ENCODE assay signal across 21 cellular contexts in the genomic region with DNA sequence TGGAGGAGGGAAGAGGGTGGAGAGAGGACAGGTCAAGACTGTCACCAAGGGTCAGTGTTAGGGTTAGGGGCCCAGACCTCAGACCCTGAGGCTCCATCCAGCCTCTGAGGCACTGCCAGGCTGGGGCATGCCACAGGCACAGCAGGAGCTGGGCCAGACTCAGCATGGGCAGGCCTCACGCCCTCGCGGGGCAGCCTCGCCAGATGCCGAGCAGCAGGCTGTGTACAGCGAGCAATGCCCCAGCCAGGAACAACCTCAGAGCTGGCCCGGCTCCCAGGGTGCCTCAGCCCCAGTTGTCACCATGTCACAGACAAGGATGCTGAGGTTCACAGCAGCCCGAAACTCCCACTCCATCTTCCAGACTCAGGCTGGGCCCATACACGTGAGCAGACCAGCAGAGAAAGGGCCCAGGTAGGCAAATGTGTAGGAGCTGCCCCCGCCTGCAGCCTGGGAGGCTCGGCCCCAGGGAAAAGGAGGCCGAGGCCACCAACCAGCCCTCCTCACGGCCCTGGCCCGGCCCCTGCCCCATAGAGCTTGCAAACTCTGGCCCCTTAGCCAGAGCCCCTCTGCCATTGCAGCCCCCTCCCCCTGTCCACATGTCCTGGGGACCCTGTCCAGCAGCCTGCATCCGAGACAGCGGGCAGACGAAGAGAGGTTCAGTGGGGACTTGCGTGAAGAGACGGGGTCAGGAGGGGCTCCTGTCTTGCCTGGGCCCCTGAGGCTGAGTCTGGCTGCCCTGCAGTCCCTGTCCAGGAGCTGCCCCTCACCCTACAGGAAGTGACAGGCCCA. TPM values are rescaled to one million over a fixed set of nuclear protein-coding genes. Genes with fewer than 3 reads are reported as not detected.
A peak's percentile ranks its signal among the peaks of the same experiment; 100 is the strongest.
DNase-seq lines count a peak whose midpoint lies in the region; ATAC-seq and TF ChIP-seq lines count a peak whose summit lies in the region.
"Had no signal": no experiment of that assay in that cellular context is flagged by ENCODE, and none has a peak within 500 bp of the region (broad histone marks: within the 10 kb centered on the region; RNA-seq: fewer than 3 reads in every experiment).

No MANE protein-coding gene starts in this region.

- ATAC-seq in gastrocnemius medialis: peak in 1 of 2 donors; percentile 33

- no peak overlapping the region for H3K27ac Mint-ChIP-seq in progenitor cell of endocrine pancreas

- H3K4me3 Mint-ChIP-seq in progenitor cell of endocrine pancreas (ENCODE audit: low read depth): no peak overlapping the region
- H3K4me3 Mint-ChIP-seq: nephron had no signal

- peaks cover 17% of the 10 kb centered on the region for H3K27me3 Mint-ChIP-seq in progenitor cell of endocrine pancreas

- H3K4me1 ChIP-seq in cardiac muscle cell (ENCODE audit: low read depth) (peaks cover 30% of the 10 kb centered on the region), gastrocnemius medialis (peaks cover 10 to 11% of the 10 kb centered on the region in 2 donors)

- peak; percentile 37 for DNase-seq in COR-L47 (lab: John Stamatoyannopoulos, UW)
- peak; percentile 68 for DNase-seq in NCI-H69 (lab: John Stamatoyannopoulos, UW)
- no peak for DNase-seq in cardiac muscle cell (ENCODE audit: low read depth in 1 of 2, low spot score in 1 of 2)
- peak; percentile 57 to 63 for DNase-seq in gastrocnemius medialis
- no peak for DNase-seq in mesenteric fat pad (ENCODE audit: low spot score)
- no peak for DNase-seq in SK-N-DZ (ENCODE audit: low spot score)
- DNase-seq in progenitor cell of endocrine pancreas (ENCODE audit: low spot score, unreplicated experiment): no peak
- no peak for DNase-seq in dermis blood vessel endothelial cell
- DNase-seq: activated naive CD4-positive, alpha-beta T cell; AML-193; brain microvascular endothelial cell; DND-41; HCEC 1CT; NCI-H1048; NCI-H2227 treated with DMSO at 0.1 percent for 48 hours; stimulated activated CD4-positive, alpha-beta T cell treated with anti-CD3 and anti-CD28 coated beads, Interleukin-2, amount 100 ng/mL, for 48 hours had no signal

- H3K4me1 Mint-ChIP-seq in progenitor cell of endocrine pancreas (ENCODE audit: low read depth): peaks cover 8% of the 10 kb centered on the region

- H3K9me3 ChIP-seq in cardiac muscle cell (ENCODE audit: low read depth): no peaks in the 10 kb centered on the region
- no peaks in the 10 kb centered on the region for H3K9me3 ChIP-seq in gastrocnemius medialis
- H3K9me3 ChIP-seq: upper lobe of left lung had no signal

- no peak overlapping the region for H3K4me3 ChIP-seq in cardiac muscle cell
- H3K4me3 ChIP-seq in gastrocnemius medialis: no peak overlapping the region
- H3K4me3 ChIP-seq: lung, upper lobe of left lung had no signal

- H3K36me3 Mint-ChIP-seq in progenitor cell of endocrine pancreas (ENCODE audit: insufficient read depth): no peaks in the 10 kb centered on the region

- in situ Hi-C loops in gastrocnemius medialis (cut with MboI; ENCODE audit: low sequenced_read_pairs in 4 of 4): no loop called here

- intact Hi-C loops in gastrocnemius medialis (cut with DNase I; ENCODE audit: low total_unique reads): no loop called here

- no peak for TF ChIP-seq POLR2A in gastrocnemius medialis (IDR thresholded peaks at IDR 0.05)

- H3K36me3 ChIP-seq in cardiac muscle cell (no peaks in the 10 kb centered on the region), gastrocnemius medialis (no peaks in the 10 kb centered on the region)
- H3K36me3 ChIP-seq: brain microvascular endothelial cell, upper lobe of left lung, WERI-Rb-1 had no signal

- no peaks in the 10 kb centered on the region for H3K9me3 Mint-ChIP-seq in progenitor cell of endocrine pancreas (ENCODE audit: low read depth)
- H3K9me3 Mint-ChIP-seq: nephron had no signal

- peak overlapping the region; percentile 39 for H3K27ac ChIP-seq in cardiac muscle cell
- H3K27ac ChIP-seq in gastrocnemius medialis: peak overlapping the region in 1 of 4 donors; percentile 74
- H3K27ac ChIP-seq: brain microvascular endothelial cell, upper lobe of left lung, WERI-Rb-1 had no signal

- no peaks in the 10 kb centered on the region for H3K27me3 ChIP-seq in cardiac muscle cell
- H3K27me3 ChIP-seq in gastrocnemius medialis: no peaks in the 10 kb centered on the region
- H3K27me3 ChIP-seq: brain microvascular endothelial cell, upper lobe of left lung had no signal

- TF ChIP-seq CTCF in cardiac muscle cell (IDR thresholded peaks at IDR 0.05; ENCODE audit: low read depth, low read length) (no peak), gastrocnemius medialis (IDR thresholded peaks at IDR 0.05 in 4 of 5, conservative IDR thresholded peaks at IDR 0.05 in 1 of 5) (no peak), progenitor cell of endocrine pancreas (IDR thresholded peaks at IDR 0.05; ENCODE audit: unreplicated experiment) (no peak)

RNA-seq across cellular contexts. Expression of gene C14orf180, which starts 7.5 kb away (rescaled TPM):
- total RNA-seq in cardiac muscle cell (17.1 and 18.4 TPM in 2 replicates), gastrocnemius medialis (1 to 10 TPM in 1 of 4 donors, under 1 TPM in 3; 0.16 to 1.5 (median 0.25) TPM), mesenteric fat pad (25.5 TPM), progenitor cell of endocrine pancreas (not detected in 2 replicates), dermis blood vessel endothelial cell (not detected in 2 replicates)
- 13.3 and 19.7 TPM in 2 replicates for polyA plus RNA-seq in cardiac muscle cell
- not detected in 2 replicates for polyA plus RNA-seq in SK-N-DZ (2014; cell fraction: cytosol; rRNA removed)
- polyA plus RNA-seq in SK-N-DZ (2014; cell fraction: nucleus; rRNA removed): not detected in 2 replicates
- total RNA-seq: activated CD8-positive, alpha-beta memory T cell treated with anti-CD3 and anti-CD28 coated beads for 36 hours; upper lobe of left lung had no signal

RNA-seq across cellular contexts. Expression of gene TMEM179, which starts 17.5 kb away (rescaled TPM):
- total RNA-seq in cardiac muscle cell (3.6 and 6.9 TPM in 2 replicates), gastrocnemius medialis (not detected), mesenteric fat pad (not detected), progenitor cell of endocrine pancreas (8.1 and 9.2 TPM in 2 replicates), dermis blood vessel endothelial cell (not detected in 2 replicates)
- polyA plus RNA-seq in cardiac muscle cell: 4.7 and 8.6 TPM in 2 replicates
- 2.1 and 2.4 TPM in 2 replicates for polyA plus RNA-seq in SK-N-DZ (2014; cell fraction: cytosol; rRNA removed)
- 2.6 and 4.6 TPM in 2 replicates for polyA plus RNA-seq in SK-N-DZ (2014; cell fraction: nucleus; rRNA removed)
- total RNA-seq: activated CD8-positive, alpha-beta memory T cell treated with anti-CD3 and anti-CD28 coated beads for 36 hours; upper lobe of left lung had no signal

Comparison
In these comparisons a context has a peak if more than half of its experiments do, and no peak if none do; other contexts are left out.
1. DNase-seq: peak in COR-L47 (single experiment), NCI-H69 (single experiment) and gastrocnemius medialis (2 of 2); none in cardiac muscle cell (0 of 2), mesenteric fat pad (single experiment), SK-N-DZ (single experiment), progenitor cell of endocrine pancreas (single experiment) and dermis blood vessel endothelial cell (single experiment).